In the genomic region with DNA sequence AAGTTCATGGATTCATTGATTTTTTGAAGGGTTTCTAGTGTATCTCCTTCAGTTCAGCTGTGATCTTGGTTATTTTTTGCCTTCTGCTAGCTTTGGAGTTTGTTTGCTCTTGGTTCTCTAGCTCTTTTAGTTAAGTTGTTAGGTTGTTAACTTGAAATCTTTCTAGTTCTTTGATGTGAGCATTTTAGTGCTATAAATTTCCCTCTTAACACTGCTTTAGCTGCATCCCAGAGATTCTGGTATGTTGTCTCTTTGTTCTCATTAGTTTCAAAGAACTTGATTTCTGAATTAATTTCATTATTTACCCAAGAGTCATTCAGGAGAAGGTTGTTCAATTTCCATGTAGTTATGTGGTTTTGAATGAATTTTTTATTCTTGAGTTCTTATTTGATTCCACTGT, we compare ENCODE assay signal across 34 cellular contexts.
"Had no signal": no experiment of that assay in that cellular context is flagged by ENCODE, and none has a peak within 500 bp of the region (broad histone marks: within the 10 kb centered on the region; RNA-seq: fewer than 3 reads in every experiment).

No MANE protein-coding gene starts in this region.

- FAIRE-seq: astrocyte, bronchial epithelial cell had no signal

- H3K4me3 ChIP-seq: adrenal gland, ascending aorta, body of pancreas, breast epithelium, cardiac muscle cell had no signal

- H3K36me3 ChIP-seq: adrenal gland, ascending aorta, brain microvascular endothelial cell, breast epithelium, cardiac muscle cell had no signal

- H3K4me1 ChIP-seq: adrenal gland, ascending aorta, body of pancreas, breast epithelium had no signal

- DNase-seq: activated effector memory CD4-positive, alpha-beta T cell treated with anti-CD3 and anti-CD28 coated beads, Interleukin-2, amount 50 U/mL, for 16 hours; activated effector memory CD4-positive, alpha-beta T cell treated with Interleukin-2 at 50 U/mL for 16 hours; activated gamma-delta T cell; activated gamma-delta T cell treated with Interleukin-2 at 50 U/mL for 16 hours; activated naive CD4-positive, alpha-beta T cell; activated naive CD4-positive, alpha-beta T cell treated with anti-CD3 and anti-CD28 coated beads for 36 hours; activated naive CD4-positive, alpha-beta T cell treated with anti-CD3 and anti-CD28 coated beads, Interleukin-2, amount 10 ng/mL, durations not matched to agents 7 days and 5 days; activated naive CD4-positive, alpha-beta T cell treated with anti-CD3 and anti-CD28 coated beads, Interleukin-2, amount 50 U/mL, for 16 hours; activated naive CD4-positive, alpha-beta T cell treated with Interleukin-2 at 50 U/mL for 16 hours; activated naive CD8-positive, alpha-beta T cell treated with anti-CD3 and anti-CD28 coated beads for 36 hours; activated naive CD8-positive, alpha-beta T cell treated with anti-CD3 and anti-CD28 coated beads, Interleukin-2, amount 10 ng/mL, durations not matched to agents 7 days and 5 days; activated naive CD8-positive, alpha-beta T cell treated with anti-CD3 and anti-CD28 coated beads, Interleukin-2, amount 50 U/mL, for 24 hours; activated T-cell treated with anti-CD3 and anti-CD28 coated beads, Interleukin-2, amount 50 U/mL, for 1 hour; activated T-cell treated with anti-CD3 and anti-CD28 coated beads, Interleukin-2, amount 50 U/mL, for 24 hours; activated T-cell treated with anti-CD3 and anti-CD28 coated beads, Interleukin-2, amount 50 U/mL, for 4 hours; activated T-cell treated with anti-CD3 and anti-CD28 coated beads, Interleukin-2, amount 50 U/mL, for 48 hours; activated T-cell treated with anti-CD3 and anti-CD28 coated beads, Interleukin-2, amount 50 U/mL, for 72 hours; adrenal gland; amniotic stem cell; amygdala; anterior cingulate cortex; aorta; body of pancreas; brain microvascular endothelial cell; caudate nucleus; central memory CD4-positive, alpha-beta T cell; cerebellar nuclear complex had no signal

- H3K9me3 ChIP-seq: body of pancreas had no signal

- H3K27ac ChIP-seq: adrenal gland, ascending aorta, body of pancreas, brain microvascular endothelial cell, breast epithelium, cardiac muscle cell had no signal

- H3K27me3 ChIP-seq: adrenal gland, ascending aorta, body of pancreas, brain microvascular endothelial cell, breast epithelium, cardiac muscle cell had no signal

- ATAC-seq: activated naive CD4-positive, alpha-beta T cell treated with anti-CD3 and anti-CD28 coated beads, Interleukin-2, amount 50 U/mL, for 72 hours; activated naive CD8-positive, alpha-beta T cell treated with anti-CD3 and anti-CD28 coated beads, Interleukin-2, amount 50 U/mL, for 24 hours; activated T-cell treated with anti-CD3 and anti-CD28 coated beads, Interleukin-2, amount 50 U/mL, for 4 hours; activated T-cell treated with anti-CD3 and anti-CD28 coated beads, Interleukin-2, amount 50 U/mL, for 72 hours; activated T-helper 17 cell treated with anti-CD3 and anti-CD28 coated beads, Interleukin-2, amount 50 U/mL, for 72 hours; body of pancreas had no signal
